12 cellular contexts compared by ENCODE assay signal in genomic region chr3:14358426-14359211, GRCh38. TPM values are rescaled to one million over a fixed set of nuclear protein-coding genes. Genes with fewer than 3 reads are reported as not detected.
DNase-seq lines count a peak whose midpoint lies in the region; ATAC-seq and TF ChIP-seq lines count a peak whose summit lies in the region.
"Had no signal": no experiment of that assay in that cellular context is flagged by ENCODE, and none has a peak within 500 bp of the region (broad histone marks: within the 10 kb centered on the region; RNA-seq: fewer than 3 reads in every experiment).

No MANE protein-coding gene starts in this region.

- H3K4me1 ChIP-seq in upper lobe of right lung, result peaks cover 12% of the 10 kb centered on the region

- intact Hi-C loops in left colon (cut with DNase I, micrococcal nuclease), result no loop called here
- intact Hi-C loops in upper lobe of right lung (cut with DNase I), result no loop called here

- TF ChIP-seq CTCF in brain microvascular endothelial cell (IDR thresholded peaks at IDR 0.05; ENCODE audit: low read depth, low read length, missing control alignments), result no peak
- TF ChIP-seq CTCF in upper lobe of right lung (IDR thresholded peaks at IDR 0.05), result no peak

- in situ Hi-C loops in brain microvascular endothelial cell (cut with HindIII; ENCODE audit: low pct_ligation_motif_present, low sequenced_read_pairs), result no loop called here

- H3K4me3 ChIP-seq in brain microvascular endothelial cell (ENCODE audit: low read depth, low read length), result no peak overlapping the region
- H3K4me3 ChIP-seq in upper lobe of right lung, result no peak overlapping the region
- H3K4me3 ChIP-seq: GM12878 had no signal

- no peaks in the 10 kb centered on the region for H3K9me3 ChIP-seq in upper lobe of right lung

- ATAC-seq in left colon, result no peak
- peak; percentile 34 for ATAC-seq in upper lobe of right lung
- no peak for ATAC-seq in HG02870 (IDR thresholded peaks at IDR 0.05; ENCODE audit: unreplicated experiment)
- no peak for ATAC-seq in GM19035 (IDR thresholded peaks at IDR 0.05; ENCODE audit: unreplicated experiment)
- ATAC-seq: GM12878; naive thymus-derived CD4-positive, alpha-beta T cell had no signal

- H3K27ac ChIP-seq in brain microvascular endothelial cell (no peak overlapping the region), upper lobe of right lung (no peak overlapping the region)

- H3K27me3 ChIP-seq in brain microvascular endothelial cell (replicated peaks) (peaks cover 14% of the 10 kb centered on the region), upper lobe of right lung (no peaks in the 10 kb centered on the region)

- H3K36me3 ChIP-seq in brain microvascular endothelial cell (replicated peaks) (no peaks in the 10 kb centered on the region), upper lobe of right lung (no peaks in the 10 kb centered on the region)

- DNase-seq in NCI-H2081 (lab: John Stamatoyannopoulos, UW) (peak; percentile 15 to 67), NCI-H2081 treated with DMSO at 0.1 percent for 48 hours (lab: John Stamatoyannopoulos, UW) (no peak), brain microvascular endothelial cell (peak; percentile 7), left colon (peak; percentile 45 to 61), upper lobe of right lung (no peak), glomerular visceral epithelial cell (ENCODE audit: extremely low spot score) (no peak)
- DNase-seq: effector CD8-positive, alpha-beta T cell; H9; naive thymus-derived CD4-positive, alpha-beta T cell had no signal

RNA-seq across cellular contexts. Expression of gene SLC6A6, which starts 43.8 kb away (rescaled TPM):
- total RNA-seq in left colon (1 to 10 TPM; 6.7 to 8.3 TPM), upper lobe of right lung (54.3 TPM)

Comparison
In these comparisons a context has a peak if more than half of its experiments do, and no peak if none do; other contexts are left out.
1. DNase-seq: peak in NCI-H2081 (2 of 2), brain microvascular endothelial cell (single experiment) and left colon (2 of 2); none in NCI-H2081 treated with DMSO at 0.1 percent for 48 hours (single experiment), upper lobe of right lung (single experiment) and glomerular visceral epithelial cell (single experiment).